In genomic region chr18:24764766-24765165, GRCh38 we compare ENCODE assay signal across 21 cellular contexts.
DNase-seq lines count a peak whose midpoint lies in the region; ATAC-seq, FAIRE-seq and TF ChIP-seq lines count a peak whose summit lies in the region.
"Had no signal": no experiment of that assay in that cellular context is flagged by ENCODE, and none has a peak within 500 bp of the region (broad histone marks: within the 10 kb centered on the region; RNA-seq: fewer than 3 reads in every experiment).

No MANE protein-coding gene starts in this region.

- no peaks in the 10 kb centered on the region for H3K27me3 ChIP-seq in subcutaneous abdominal adipose tissue (ENCODE audit: control insufficient read depth in 5 of 5, insufficient read depth in 4 of 5, low read length in 5 of 5)
- H3K27me3 ChIP-seq: SJSA1 had no signal

- H3K9ac ChIP-seq in subcutaneous abdominal adipose tissue (ENCODE audit: low read length in 5 of 5): no peak overlapping the region

- H3K4me1 ChIP-seq in subcutaneous abdominal adipose tissue (ENCODE audit: control insufficient read depth in 5 of 5, insufficient read depth in 5 of 5, low read length in 5 of 5): peaks cover 6 to 35% (median 24%) of the 10 kb centered on the region in 5 donors
- H3K4me1 ChIP-seq: SJSA1 had no signal

- no peak for ATAC-seq in GM18511 (IDR thresholded peaks at IDR 0.05; ENCODE audit: unreplicated experiment)

- peaks cover 0 to 9% (median 3%) of the 10 kb centered on the region in 5 donors for H3K9me3 ChIP-seq in subcutaneous abdominal adipose tissue (ENCODE audit: control insufficient read depth in 5 of 5, low read length in 5 of 5)

- peak overlapping the region; percentile 14 for H3K27ac ChIP-seq in subcutaneous abdominal adipose tissue (ENCODE audit: low read depth, low read length)
- H3K27ac ChIP-seq: HL-60, PC-9, SJSA1 had no signal

- no peak for FAIRE-seq in D721Med (lab: Jason Lieb, UNC)
- FAIRE-seq: A204.1, GM12891 had no signal

- TF ChIP-seq CTCF in fibroblast of the aortic adventitia (IDR thresholded peaks at IDR 0.05; ENCODE audit: insufficient read depth, low read length) (no peak), D721Med (IDR thresholded peaks at IDR 0.05; ENCODE audit: insufficient read depth, missing control alignments) (no peak)

- DNase-seq in AG20443 (ENCODE audit: low spot score) (peak; percentile 55), M059J (ENCODE audit: low read depth) (peak; percentile 50), fibroblast of the aortic adventitia (ENCODE audit: low read depth) (peak; percentile 5), HCEC 1CT (no peak), D721Med (ENCODE audit: insufficient read length, low spot score) (no peak)
- DNase-seq: C1 segment of cervical spinal cord; CD4-positive, alpha-beta memory T cell; COR-L47; GF-D8; NCI-H1105 treated with DMSO at 0.1 percent for 48 hours; NCI-H146; NCI-H2029; NCI-H526; NCI-H82; PC-9 had no signal

- H3K4me3 ChIP-seq in fibroblast of the aortic adventitia (ENCODE audit: low read depth, low read length) (no peak overlapping the region), subcutaneous abdominal adipose tissue (ENCODE audit: low read depth in 1 of 5, low read length in 5 of 5) (no peak overlapping the region)
- H3K4me3 ChIP-seq: PC-9, SJSA1 had no signal

- no peaks in the 10 kb centered on the region for H3K36me3 ChIP-seq in subcutaneous abdominal adipose tissue (ENCODE audit: control insufficient read depth in 5 of 5, insufficient read depth in 5 of 5, low read length in 5 of 5)
- H3K36me3 ChIP-seq: SJSA1 had no signal

Comparison
In these comparisons a context has a peak if more than half of its experiments do, and no peak if none do; other contexts are left out.
1. DNase-seq: peak in AG20443 (single experiment), M059J (single experiment) and fibroblast of the aortic adventitia (single experiment); none in HCEC 1CT (single experiment) and D721Med (single experiment).